Comparison of ENCODE assay signal across 17 cellular contexts in the genomic region with DNA sequence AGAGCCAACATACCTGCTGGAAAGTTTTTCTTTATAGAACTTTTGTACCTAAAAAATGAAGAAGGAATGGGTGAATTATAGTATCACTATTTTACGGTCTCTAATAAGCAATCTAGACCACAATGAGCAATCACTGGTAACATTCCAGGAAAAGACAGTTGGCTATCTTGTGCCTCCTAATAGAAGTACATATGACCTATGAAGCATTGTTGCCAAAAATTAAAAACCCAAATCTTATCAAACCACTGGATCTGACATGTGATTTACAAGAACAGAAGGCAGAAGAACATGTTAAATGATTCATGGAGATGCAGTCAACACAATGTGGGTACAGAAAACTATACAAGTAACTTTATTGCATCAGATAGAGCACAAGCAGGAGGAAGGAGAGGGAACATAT. TPM values are rescaled to one million over a fixed set of nuclear protein-coding genes. Genes with fewer than 3 reads are reported as not detected.
A peak's percentile ranks its signal among the peaks of the same experiment; 100 is the strongest.
DNase-seq lines count a peak whose midpoint lies in the region; ATAC-seq and TF ChIP-seq lines count a peak whose summit lies in the region.
"Had no signal": no experiment of that assay in that cellular context is flagged by ENCODE, and none has a peak within 500 bp of the region (broad histone marks: within the 10 kb centered on the region; RNA-seq: fewer than 3 reads in every experiment).

No MANE protein-coding gene starts in this region.

- no peaks in the 10 kb centered on the region for H3K27me3 Mint-ChIP-seq in activated naive CD8-positive, alpha-beta T cell treated with anti-CD3 and anti-CD28 coated beads, Interleukin-2, amount 50 U/mL, for 24 hours

- no peak for ATAC-seq in activated naive CD8-positive, alpha-beta T cell treated with anti-CD3 and anti-CD28 coated beads, Interleukin-2, amount 50 U/mL, for 24 hours
- ATAC-seq in GM21786 (IDR thresholded peaks at IDR 0.05; ENCODE audit: unreplicated experiment): no peak
- ATAC-seq in GM18870 (IDR thresholded peaks at IDR 0.05; ENCODE audit: unreplicated experiment): no peak

- H3K9me3 Mint-ChIP-seq in activated naive CD8-positive, alpha-beta T cell treated with anti-CD3 and anti-CD28 coated beads, Interleukin-2, amount 50 U/mL, for 24 hours: no peaks in the 10 kb centered on the region

- H3K36me3 Mint-ChIP-seq in activated naive CD8-positive, alpha-beta T cell treated with anti-CD3 and anti-CD28 coated beads, Interleukin-2, amount 50 U/mL, for 24 hours (ENCODE audit: low read depth): peaks cover 66% of the 10 kb centered on the region

- H3K4me1 Mint-ChIP-seq in activated naive CD8-positive, alpha-beta T cell treated with anti-CD3 and anti-CD28 coated beads, Interleukin-2, amount 50 U/mL, for 24 hours: peaks cover 7% of the 10 kb centered on the region

- H3K4me3 ChIP-seq in AG10803 (ENCODE audit: low read length): no peak overlapping the region
- H3K4me3 ChIP-seq in fibroblast of villous mesenchyme (ENCODE audit: low read depth, low read length): no peak overlapping the region
- H3K4me3 ChIP-seq: cardiac muscle cell, SJSA1, thyroid gland had no signal

- peak; percentile 29 for DNase-seq in AG10803 (ENCODE audit: low read depth)
- peak; percentile 3 for DNase-seq in DMS 273 treated with DMSO at 0.1 percent for 48 hours (lab: John Stamatoyannopoulos, UW)
- no peak for DNase-seq in activated naive CD8-positive, alpha-beta T cell treated with anti-CD3 and anti-CD28 coated beads, Interleukin-2, amount 50 U/mL, for 24 hours
- DNase-seq in fibroblast of villous mesenchyme (ENCODE audit: low read depth): peak; percentile 29
- DNase-seq in RKO (ENCODE audit: low spot score): no peak
- DNase-seq in glomerular visceral epithelial cell (ENCODE audit: extremely low spot score): no peak
- DNase-seq: activated CD4-positive, alpha-beta T cell treated with anti-CD3 and anti-CD28 coated beads, Interleukin-2, amount 50 U/mL, for 1 hour; activated effector memory CD4-positive, alpha-beta T cell treated with Interleukin-2 at 50 U/mL for 16 hours; NCI-H2029 treated with DMSO at 0.1 percent for 48 hours; NCI-H526; stimulated activated CD4-positive, alpha-beta T cell treated with anti-CD3 and anti-CD28 coated beads, Interleukin-4, amount 100 ng/mL, for 24 hours; stimulated activated CD8-positive, alpha-beta memory T cell treated with anti-CD3 and anti-CD28 coated beads, Interleukin-4, amount 100 ng/mL, for 48 hours; thyroid gland had no signal

- H3K4me3 Mint-ChIP-seq in activated naive CD8-positive, alpha-beta T cell treated with anti-CD3 and anti-CD28 coated beads, Interleukin-2, amount 50 U/mL, for 24 hours: no peak overlapping the region

- TF ChIP-seq CTCF in AG10803 (conservative IDR thresholded peaks at IDR 0.05; ENCODE audit: low read length) (no peak), fibroblast of villous mesenchyme (IDR thresholded peaks at IDR 0.05; ENCODE audit: insufficient read depth, low read depth, low read length) (no peak)

- peak overlapping the region; percentile 54 for H3K27ac Mint-ChIP-seq in activated naive CD8-positive, alpha-beta T cell treated with anti-CD3 and anti-CD28 coated beads, Interleukin-2, amount 50 U/mL, for 24 hours

RNA-seq across cellular contexts. Expression of a gene that starts 14.5 kb away (rescaled TPM):
- 1.7 and 2.3 TPM in 2 replicates for total RNA-seq in fibroblast of villous mesenchyme

RNA-seq across cellular contexts. Expression of a gene that starts 47.4 kb away (rescaled TPM):
- total RNA-seq in fibroblast of villous mesenchyme: 215 and 291 TPM in 2 replicates

RNA-seq across cellular contexts. Expression of a gene that starts 54.8 kb away (rescaled TPM):
- total RNA-seq in fibroblast of villous mesenchyme: 38.9 and 39.0 TPM in 2 replicates

Comparison
In these comparisons a context has a peak if more than half of its experiments do, and no peak if none do; other contexts are left out.
1. DNase-seq: peak in AG10803 (single experiment), DMS 273 treated with DMSO at 0.1 percent for 48 hours (single experiment) and fibroblast of villous mesenchyme (single experiment); none in activated naive CD8-positive, alpha-beta T cell treated with anti-CD3 and anti-CD28 coated beads, Interleukin-2, amount 50 U/mL, for 24 hours (single experiment), RKO (single experiment) and glomerular visceral epithelial cell (single experiment).